8 cellular contexts compared by ENCODE assay signal in the genomic region with DNA sequence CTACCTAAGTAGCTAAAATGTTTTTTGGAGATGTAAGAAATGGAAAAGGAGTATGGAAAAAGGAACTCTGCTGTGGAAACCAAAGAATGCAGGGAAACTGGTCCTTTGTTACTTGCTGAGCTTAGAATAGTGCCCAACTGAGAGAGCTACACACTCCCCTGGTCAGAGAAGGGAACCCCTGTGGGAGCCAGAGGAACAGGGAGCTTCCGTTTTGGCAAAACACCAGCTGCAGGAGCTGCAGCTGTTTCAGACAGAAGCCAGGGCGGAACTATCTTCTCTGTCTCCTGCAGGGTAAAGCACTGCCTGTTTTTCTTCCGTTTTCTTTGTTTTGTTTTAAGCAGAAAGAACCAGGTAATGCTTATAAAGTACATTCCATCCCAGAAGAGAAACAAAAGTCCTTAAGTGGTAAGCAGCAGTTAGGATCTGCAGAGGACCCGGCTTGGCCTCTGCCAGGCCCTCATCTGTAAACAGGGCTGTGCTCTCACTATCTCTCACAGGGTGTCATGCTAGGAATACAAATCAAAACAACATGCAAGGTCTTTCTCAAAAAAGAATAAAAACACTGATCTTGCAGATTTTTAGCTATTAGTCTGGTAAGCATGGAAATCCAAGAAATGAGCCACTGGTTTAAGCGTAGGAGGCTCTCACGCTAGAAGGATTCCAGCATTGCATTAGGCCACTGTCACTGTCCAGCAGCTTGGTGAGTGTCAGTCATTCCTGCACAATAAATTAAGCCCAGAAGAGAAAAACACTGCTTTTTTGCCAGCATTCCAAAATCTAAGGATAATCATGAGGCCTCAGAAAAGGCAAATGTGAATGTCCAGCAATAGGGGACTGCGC.
DNase-seq lines count a peak whose midpoint lies in the region; ATAC-seq and TF ChIP-seq lines count a peak whose summit lies in the region.
"Had no signal": no experiment of that assay in that cellular context is flagged by ENCODE, and none has a peak within 500 bp of the region (broad histone marks: within the 10 kb centered on the region; RNA-seq: fewer than 3 reads in every experiment).

No MANE protein-coding gene starts in this region.

- peak overlapping the region in 1 of 5 donors; percentile 9 for H3K27ac ChIP-seq in stomach
- H3K27ac ChIP-seq: epithelial cell of prostate had no signal

- H3K9me3 ChIP-seq in stomach, result no peaks in the 10 kb centered on the region

- TF ChIP-seq POLR2A in stomach (IDR thresholded peaks at IDR 0.05), result no peak

- no peak overlapping the region for H3K4me3 ChIP-seq in stomach

- peaks cover 0 to 13% (median 0%) of the 10 kb centered on the region in 4 donors for H3K4me1 ChIP-seq in stomach

- ATAC-seq in HG03521 (IDR thresholded peaks at IDR 0.05; ENCODE audit: unreplicated experiment) (no peak), HG03097 (IDR thresholded peaks at IDR 0.05; ENCODE audit: low FRiP score, unreplicated experiment) (no peak), GM18858 (IDR thresholded peaks at IDR 0.05; ENCODE audit: unreplicated experiment) (no peak)

- DNase-seq in LHCN-M2 (ENCODE audit: low read depth), result peak; percentile 78
- DNase-seq in SKM-1 (lab: John Stamatoyannopoulos, UW; ENCODE audit: unreplicated experiment), result peak; percentile 16
- DNase-seq in iPS DF 4.7 (ENCODE audit: extremely low read depth, low spot score), result peak; percentile 51
- DNase-seq in stomach, result peak; percentile 28

- intact Hi-C loops in stomach (cut with DNase I; ENCODE audit: low total_unique reads), result loop anchor here (10.0 kb wide), 1 partner anchor 85 kb away; no protein-coding TSS in a partner anchor

- TF ChIP-seq CTCF in stomach (IDR thresholded peaks at IDR 0.05), result no peak

- 49 to 65% (median 59%) methylated on average over 5 to 7 of the region's 7 CpGs for WGBS in stomach, 5 donors

- TF ChIP-seq EP300 in stomach (IDR thresholded peaks at IDR 0.05), result no peak

- H3K27me3 ChIP-seq in stomach, result peaks cover 0 to 7% (median 0%) of the 10 kb centered on the region in 3 donors

- peaks cover 0 to 10% (median 7%) of the 10 kb centered on the region in 4 donors for H3K36me3 ChIP-seq in stomach

Comparison
In these comparisons a context has a peak if more than half of its experiments do, and no peak if none do; other contexts are left out.
1. DNase-seq: peak in every context shown above with its lines; median percentile 78 in LHCN-M2; 51 in iPS DF 4.7; 28 in stomach; 16 in SKM-1.